1 cellular context compared by ENCODE assay signal in the genomic region with DNA sequence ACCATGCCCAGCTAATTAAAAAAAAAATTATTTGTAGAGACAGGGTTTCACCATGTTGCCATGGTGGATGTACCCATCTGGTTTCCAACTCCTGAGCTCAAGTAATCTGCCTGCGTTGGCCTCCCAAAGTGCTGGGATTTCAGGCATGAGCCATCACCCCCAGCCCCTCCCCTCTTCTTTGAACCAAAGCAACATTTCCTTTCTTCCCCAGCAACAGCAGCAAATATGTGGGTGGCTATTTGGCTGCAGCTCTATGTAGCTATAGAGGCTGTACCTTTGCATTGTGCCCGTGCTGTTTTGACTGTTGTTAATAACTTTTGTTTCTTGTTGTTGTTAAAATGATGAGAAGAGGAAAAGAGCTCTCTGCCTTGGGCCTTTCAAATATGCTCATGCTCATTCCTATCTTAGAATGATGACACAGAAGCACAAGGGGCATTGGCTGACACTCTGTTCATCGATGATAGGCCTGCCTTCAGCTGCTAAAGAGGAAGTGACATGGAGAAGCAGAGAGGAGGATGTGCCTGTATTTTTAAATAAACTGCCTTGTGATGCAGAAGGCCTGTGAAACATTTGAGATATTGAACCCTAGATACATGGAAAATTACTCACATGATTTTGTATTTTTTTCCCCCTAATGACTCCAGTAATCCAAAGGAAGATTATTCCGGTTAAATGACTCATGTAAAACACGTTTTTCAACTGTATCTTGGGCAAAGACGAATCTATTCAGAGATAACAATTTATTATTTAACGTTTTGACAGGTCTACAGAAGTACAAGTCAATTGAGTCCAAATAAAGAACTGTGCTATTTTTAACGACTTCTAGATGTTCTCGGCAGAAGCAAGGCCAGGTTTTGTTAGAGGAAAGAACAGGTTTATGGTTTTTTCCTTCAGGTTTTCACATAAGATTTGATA.
TF ChIP-seq lines count a peak whose summit lies in the region.

No MANE protein-coding gene starts in this region.

TF ChIP-seq in IMR-90, 13 proteins besides CTCF, POLR2A, EP300 and RAD21:
- TF ChIP-seq MAFK (IDR thresholded peaks at IDR 0.05; ENCODE audit: low read depth, low read length) (no peak), SMC3 (IDR thresholded peaks at IDR 0.05; ENCODE audit: low read depth, low read length) (no peak), MXI1 (IDR thresholded peaks at IDR 0.05; ENCODE audit: borderline replicate concordance, low read depth, low read length) (no peak), RCOR1 (IDR thresholded peaks at IDR 0.05; ENCODE audit: insufficient replicate concordance, low read length) (no peak), CEBPB (IDR thresholded peaks at IDR 0.05; ENCODE audit: low read depth, low read length) (peak; percentile 22; the same call in 1 of the 2 replicates), RFX5 (IDR thresholded peaks at IDR 0.05; ENCODE audit: low read depth, low read length) (no peak), FOS (IDR thresholded peaks at IDR 0.05; ENCODE audit: low read depth, low read length) (no peak), BHLHE40 (IDR thresholded peaks at IDR 0.05; ENCODE audit: low read depth, low read length) (peak; percentile 61), NFE2L2 (IDR thresholded peaks at IDR 0.05; ENCODE audit: low read depth, low read length) (no peak), CHD1 (IDR thresholded peaks at IDR 0.05; ENCODE audit: low read depth, low read length) (no peak)
- TF ChIP-seq, protein P1, sequence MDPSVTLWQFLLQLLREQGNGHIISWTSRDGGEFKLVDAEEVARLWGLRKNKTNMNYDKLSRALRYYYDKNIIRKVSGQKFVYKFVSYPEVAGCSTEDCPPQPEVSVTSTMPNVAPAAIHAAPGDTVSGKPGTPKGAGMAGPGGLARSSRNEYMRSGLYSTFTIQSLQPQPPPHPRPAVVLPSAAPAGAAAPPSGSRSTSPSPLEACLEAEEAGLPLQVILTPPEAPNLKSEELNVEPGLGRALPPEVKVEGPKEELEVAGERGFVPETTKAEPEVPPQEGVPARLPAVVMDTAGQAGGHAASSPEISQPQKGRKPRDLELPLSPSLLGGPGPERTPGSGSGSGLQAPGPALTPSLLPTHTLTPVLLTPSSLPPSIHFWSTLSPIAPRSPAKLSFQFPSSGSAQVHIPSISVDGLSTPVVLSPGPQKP (IDR thresholded peaks at IDR 0.05; ENCODE audit: borderline replicate concordance, low read depth, low read length), result no peak
